In genomic region chr2:19207452-19207851, GRCh38 we compare ENCODE assay signal across 19 cellular contexts.
DNase-seq lines count a peak whose midpoint lies in the region; ATAC-seq, FAIRE-seq and TF ChIP-seq lines count a peak whose summit lies in the region.
"Had no signal": no experiment of that assay in that cellular context is flagged by ENCODE, and none has a peak within 500 bp of the region (broad histone marks: within the 10 kb centered on the region; RNA-seq: fewer than 3 reads in every experiment).

No MANE protein-coding gene starts in this region.

- H3K4me2 ChIP-seq in A549, result no peak overlapping the region

- no peaks in the 10 kb centered on the region for H3K9me3 ChIP-seq in A549
- H3K9me3 ChIP-seq in endodermal cell (ENCODE audit: control insufficient read depth, low read length), result no peaks in the 10 kb centered on the region

- TF ChIP-seq RAD21 in A549 (conservative IDR thresholded peaks at IDR 0.05 in 1 of 2, IDR thresholded peaks at IDR 0.05 in 1 of 2), result no peak

- ATAC-seq in A549, result no peak
- ATAC-seq: GM12878, PC-3 had no signal

- no peak for TF ChIP-seq EP300 in A549 (IDR thresholded peaks at IDR 0.05)

- CTCF ChIA-PET in A549 (lab: Yijun Ruan, JAX), result no interaction called here

- peaks cover 7% of the 10 kb centered on the region for H3K4me1 Mint-ChIP-seq in endodermal cell
- H3K4me1 Mint-ChIP-seq: B cell had no signal

- peaks cover 2% of the 10 kb centered on the region for H3K9me3 Mint-ChIP-seq in endodermal cell

- no peak for FAIRE-seq in A549 (lab: Jason Lieb, UNC)
- FAIRE-seq: GM12878, GM19239 had no signal

- POLR2A ChIA-PET in A549 (lab: Yijun Ruan, JAX), result no interaction called here

- TF ChIP-seq CTCF in A549 (IDR thresholded peaks at IDR 0.05), result no peak
- TF ChIP-seq CTCF in fibroblast of villous mesenchyme (IDR thresholded peaks at IDR 0.05; ENCODE audit: insufficient read depth, low read depth, low read length), result no peak
- no peak for TF ChIP-seq CTCF in endodermal cell (conservative IDR thresholded peaks at IDR 0.05)

- no peaks in the 10 kb centered on the region for H3K27me3 Mint-ChIP-seq in endodermal cell (ENCODE audit: insufficient read depth)
- H3K27me3 Mint-ChIP-seq: B cell had no signal

- H3K4me3 ChIP-seq in A549 (no peak overlapping the region), fibroblast of villous mesenchyme (ENCODE audit: low read depth, low read length) (no peak overlapping the region), endodermal cell (ENCODE audit: low read length) (no peak overlapping the region)
- H3K4me3 ChIP-seq: GM12878 had no signal

- WGBS in A549 (ENCODE audit: missing lambda C conversion rate), result 85% methylated on average over 8 of the region's 8 CpGs
- 87 to 90% methylated on average over 7 to 8 of the region's 8 CpGs for WGBS in endodermal cell (ENCODE audit: insufficient coverage in 1 of 2, insufficient read length in 1 of 2), 2 experiments

- TF ChIP-seq POLR2A in A549 (IDR thresholded peaks at IDR 0.05; ENCODE audit: low read length), result no peak

- H3K27ac ChIP-seq in A549, result peak overlapping the region; percentile 4 to 51; a peak in 2 of 6 replicates
- no peak overlapping the region for H3K27ac ChIP-seq in endodermal cell (ENCODE audit: low read depth, low read length)
- H3K27ac ChIP-seq: 22Rv1 had no signal

- H3K36me3 Mint-ChIP-seq in endodermal cell (ENCODE audit: low read depth), result no peaks in the 10 kb centered on the region

- H3K27ac Mint-ChIP-seq in endodermal cell, result no peak overlapping the region
- H3K27ac Mint-ChIP-seq: B cell had no signal

- H3K4me3 Mint-ChIP-seq in endodermal cell, result no peak overlapping the region
- H3K4me3 Mint-ChIP-seq: B cell had no signal

- no peak overlapping the region for H3K9ac ChIP-seq in endodermal cell (ENCODE audit: extremely low read depth, low read length, poor library complexity, severe bottlenecking)

- no peaks in the 10 kb centered on the region for H3K27me3 ChIP-seq in endodermal cell (ENCODE audit: control insufficient read depth, insufficient read depth, low read length, poor library complexity, severe bottlenecking)

- no peaks in the 10 kb centered on the region for H3K36me3 ChIP-seq in endodermal cell (ENCODE audit: control insufficient read depth, insufficient read depth, low read length)

- DNase-seq in DMS 273 (lab: John Stamatoyannopoulos, UW; ENCODE audit: unreplicated experiment) (peak; percentile 65), DMS 273 treated with DMSO at 0.1 percent for 48 hours (lab: John Stamatoyannopoulos, UW) (no peak), A549 (ENCODE audit: low read depth in 1 of 2, low spot score in 1 of 2) (no peak), NCI-H2171 (lab: John Stamatoyannopoulos, UW) (peak; percentile 27), fibroblast of villous mesenchyme (ENCODE audit: low read depth) (peak; percentile 41), NCI-H1048 (lab: John Stamatoyannopoulos, UW) (no peak), endodermal cell (no peak)
- no peak for DNase-seq in stimulated activated naive CD4-positive, alpha-beta T cell treated with Interleukin-2 at 50 U/mL for 16 hours (lab: John Stamatoyannopoulos, UW)
- DNase-seq: EL, GOT3, NCI-H1417 treated with DMSO at 0.1 percent for 48 hours, NCI-H187 treated with DMSO at 0.1 percent for 48 hours, NCI-H510A, NCI-H774, PC-3 had no signal

- H3K4me1 ChIP-seq in A549 (peaks cover 18% of the 10 kb centered on the region), endodermal cell (ENCODE audit: control insufficient read depth, insufficient read depth, low read length) (no peaks in the 10 kb centered on the region)

TF ChIP-seq in A549, 52 proteins besides CTCF, POLR2A, EP300 and RAD21:
- no peak for TF ChIP-seq HDAC2 (IDR thresholded peaks at IDR 0.05)
- TF ChIP-seq HEYL (CRISPR knock-in tag; IDR thresholded peaks at IDR 0.05), result no peak
- TF ChIP-seq MYC (IDR thresholded peaks at IDR 0.05; ENCODE audit: borderline replicate concordance, low read length), result no peak
- TF ChIP-seq SREBF2 (IDR thresholded peaks at IDR 0.05), result no peak
- TF ChIP-seq CHD2 (IDR thresholded peaks at IDR 0.05; ENCODE audit: low read length, partially characterized antibody), result no peak
- TF ChIP-seq, protein P1, sequence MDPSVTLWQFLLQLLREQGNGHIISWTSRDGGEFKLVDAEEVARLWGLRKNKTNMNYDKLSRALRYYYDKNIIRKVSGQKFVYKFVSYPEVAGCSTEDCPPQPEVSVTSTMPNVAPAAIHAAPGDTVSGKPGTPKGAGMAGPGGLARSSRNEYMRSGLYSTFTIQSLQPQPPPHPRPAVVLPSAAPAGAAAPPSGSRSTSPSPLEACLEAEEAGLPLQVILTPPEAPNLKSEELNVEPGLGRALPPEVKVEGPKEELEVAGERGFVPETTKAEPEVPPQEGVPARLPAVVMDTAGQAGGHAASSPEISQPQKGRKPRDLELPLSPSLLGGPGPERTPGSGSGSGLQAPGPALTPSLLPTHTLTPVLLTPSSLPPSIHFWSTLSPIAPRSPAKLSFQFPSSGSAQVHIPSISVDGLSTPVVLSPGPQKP (IDR thresholded peaks at IDR 0.05; ENCODE audit: low read depth, low read length), result no peak
- no peak for TF ChIP-seq CHD4 (IDR thresholded peaks at IDR 0.05; ENCODE audit: borderline replicate concordance)
- no peak for TF ChIP-seq RARB (CRISPR knock-in tag; IDR thresholded peaks at IDR 0.05)
- no peak for TF ChIP-seq CBX8 (IDR thresholded peaks at IDR 0.05)
- TF ChIP-seq NPAS2 (CRISPR knock-in tag; IDR thresholded peaks at IDR 0.05; ENCODE audit: borderline replicate concordance), result no peak
- no peak for TF ChIP-seq CBX2 (IDR thresholded peaks at IDR 0.05; ENCODE audit: borderline replicate concordance, low read depth)
- no peak for TF ChIP-seq REST (IDR thresholded peaks at IDR 0.05)
- TF ChIP-seq FOSB (CRISPR knock-in tag; IDR thresholded peaks at IDR 0.05), result no peak
- TF ChIP-seq, protein P2, sequence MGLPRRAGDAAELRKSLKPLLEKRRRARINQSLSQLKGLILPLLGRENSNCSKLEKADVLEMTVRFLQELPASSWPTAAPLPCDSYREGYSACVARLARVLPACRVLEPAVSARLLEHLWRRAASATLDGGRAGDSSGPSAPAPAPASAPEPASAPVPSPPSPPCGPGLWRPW (IDR thresholded peaks at IDR 0.05), result no peak
- TF ChIP-seq RCOR1 (IDR thresholded peaks at IDR 0.05; ENCODE audit: low read depth, low read length), result no peak

Comparison
In these comparisons a context has a peak if more than half of its experiments do, and no peak if none do; other contexts are left out.
1. DNase-seq: peak in DMS 273 (single experiment), NCI-H2171 (single experiment) and fibroblast of villous mesenchyme (single experiment); none in DMS 273 treated with DMSO at 0.1 percent for 48 hours (single experiment), A549 (0 of 2), NCI-H1048 (single experiment), endodermal cell (single experiment) and stimulated activated naive CD4-positive, alpha-beta T cell treated with Interleukin-2 at 50 U/mL for 16 hours (single experiment).